2 cellular contexts compared by ENCODE assay signal in the genomic region with DNA sequence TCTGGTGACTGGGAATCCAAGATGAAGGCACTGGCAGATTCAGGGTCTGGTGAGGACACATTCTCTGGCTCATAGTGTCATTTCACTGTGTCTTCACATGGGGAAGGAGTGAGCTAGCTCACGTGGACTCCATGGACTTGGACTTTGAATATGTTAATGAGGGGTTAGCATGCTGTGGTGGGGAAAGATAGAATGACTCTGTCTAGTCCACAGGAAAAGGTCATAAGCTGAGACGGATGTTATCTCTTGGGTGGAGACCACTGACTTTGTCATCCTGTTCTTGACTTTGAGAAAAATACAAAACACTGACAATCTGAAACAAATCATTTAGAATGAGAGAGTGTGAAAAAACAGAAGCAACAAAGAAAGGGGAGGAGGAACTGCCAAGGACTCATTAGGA.
TF ChIP-seq lines count a peak whose summit lies in the region.

No MANE protein-coding gene starts in this region.

TF ChIP-seq in HepG2, 621 proteins besides CTCF, POLR2A, EP300 and RAD21:
- no peak for TF ChIP-seq RNF2 (conservative IDR thresholded peaks at IDR 0.05; ENCODE audit: low read depth)
- no peak for TF ChIP-seq STAG1 (CRISPR knock-in tag; IDR thresholded peaks at IDR 0.05)
- no peak for TF ChIP-seq ZNF691 (CRISPR knock-in tag; IDR thresholded peaks at IDR 0.05; ENCODE audit: borderline replicate concordance, low read depth)
- no peak for TF ChIP-seq NFKB2 (CRISPR knock-in tag; IDR thresholded peaks at IDR 0.05; ENCODE audit: borderline replicate concordance)
- no peak for TF ChIP-seq KMT2B (CRISPR knock-in tag; IDR thresholded peaks at IDR 0.05)
- TF ChIP-seq, protein P1, sequence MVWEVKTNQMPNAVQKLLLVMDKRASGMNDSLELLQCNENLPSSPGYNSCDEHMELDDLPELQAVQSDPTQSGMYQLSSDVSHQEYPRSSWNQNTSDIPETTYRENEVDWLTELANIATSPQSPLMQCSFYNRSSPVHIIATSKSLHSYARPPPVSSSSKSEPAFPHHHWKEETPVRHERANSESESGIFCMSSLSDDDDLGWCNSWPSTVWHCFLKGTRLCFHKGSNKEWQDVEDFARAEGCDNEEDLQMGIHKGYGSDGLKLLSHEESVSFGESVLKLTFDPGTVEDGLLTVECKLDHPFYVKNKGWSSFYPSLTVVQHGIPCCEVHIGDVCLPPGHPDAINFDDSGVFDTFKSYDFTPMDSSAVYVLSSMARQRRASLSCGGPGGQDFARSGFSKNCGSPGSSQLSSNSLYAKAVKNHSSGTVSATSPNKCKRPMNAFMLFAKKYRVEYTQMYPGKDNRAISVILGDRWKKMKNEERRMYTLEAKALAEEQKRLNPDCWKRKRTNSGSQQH (CRISPR knock-in tag; IDR thresholded peaks at IDR 0.05; ENCODE audit: low read depth), result no peak
- TF ChIP-seq ZNF335 (CRISPR knock-in tag; IDR thresholded peaks at IDR 0.05), result no peak
- no peak for TF ChIP-seq ZNF567 (CRISPR knock-in tag; IDR thresholded peaks at IDR 0.05; ENCODE audit: borderline replicate concordance)
- TF ChIP-seq CERS6 (CRISPR knock-in tag; IDR thresholded peaks at IDR 0.05), result no peak
- TF ChIP-seq, protein P2, sequence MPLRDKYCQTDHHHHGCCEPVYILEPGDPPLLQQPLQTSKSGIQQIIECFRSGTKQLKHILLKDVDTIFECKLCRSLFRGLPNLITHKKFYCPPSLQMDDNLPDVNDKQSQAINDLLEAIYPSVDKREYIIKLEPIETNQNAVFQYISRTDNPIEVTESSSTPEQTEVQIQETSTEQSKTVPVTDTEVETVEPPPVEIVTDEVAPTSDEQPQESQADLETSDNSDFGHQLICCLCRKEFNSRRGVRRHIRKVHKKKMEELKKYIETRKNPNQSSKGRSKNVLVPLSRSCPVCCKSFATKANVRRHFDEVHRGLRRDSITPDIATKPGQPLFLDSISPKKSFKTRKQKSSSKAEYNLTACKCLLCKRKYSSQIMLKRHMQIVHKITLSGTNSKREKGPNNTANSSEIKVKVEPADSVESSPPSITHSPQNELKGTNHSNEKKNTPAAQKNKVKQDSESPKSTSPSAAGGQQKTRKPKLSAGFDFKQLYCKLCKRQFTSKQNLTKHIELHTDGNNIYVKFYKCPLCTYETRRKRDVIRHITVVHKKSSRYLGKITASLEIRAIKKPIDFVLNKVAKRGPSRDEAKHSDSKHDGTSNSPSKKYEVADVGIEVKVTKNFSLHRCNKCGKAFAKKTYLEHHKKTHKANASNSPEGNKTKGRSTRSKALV (CRISPR knock-in tag; IDR thresholded peaks at IDR 0.05), result no peak

TF ChIP-seq in K562, 482 proteins besides CTCF, POLR2A, EP300 and RAD21:
- TF ChIP-seq GABPA (tag; conservative IDR thresholded peaks at IDR 0.05; ENCODE audit: low read depth) (peak; percentile 54), MXI1 (IDR thresholded peaks at IDR 0.05; ENCODE audit: low read depth, low read length) (no peak)
